In genomic region chr11:63764201-63764711, GRCh38 we compare ENCODE assay signal across 15 cellular contexts. TPM values are rescaled to one million over a fixed set of nuclear protein-coding genes. Genes with fewer than 3 reads are reported as not detected.
DNase-seq lines count a peak whose midpoint lies in the region; ATAC-seq, FAIRE-seq and TF ChIP-seq lines count a peak whose summit lies in the region.
"Had no signal": no experiment of that assay in that cellular context is flagged by ENCODE, and none has a peak within 500 bp of the region (broad histone marks: within the 10 kb centered on the region; RNA-seq: fewer than 3 reads in every experiment).

No MANE protein-coding gene starts in this region.

- TF ChIP-seq POLR2A in sigmoid colon (IDR thresholded peaks at IDR 0.05) (no peak), GM12891 (IDR thresholded peaks at IDR 0.05; ENCODE audit: low read depth, low read length) (no peak)

- no peak for ATAC-seq in left colon
- ATAC-seq in GM19397 (IDR thresholded peaks at IDR 0.05; ENCODE audit: unreplicated experiment) = no peak
- no peak for ATAC-seq in GM19452 (IDR thresholded peaks at IDR 0.05; ENCODE audit: unreplicated experiment)
- ATAC-seq: activated T-cell treated with anti-CD3 and anti-CD28 coated beads, Interleukin-2, amount 50 U/mL, for 72 hours had no signal

- DNase-seq in GM13977 (ENCODE audit: low spot score) (peak; percentile 45), dorsolateral prefrontal cortex (peak in 2 of 10 donors; percentile 25 to 57), left colon (peak; percentile 23 to 27), sigmoid colon (peak; percentile 73), GM12891 (ENCODE audit: insufficient read length, low spot score) (no peak)
- DNase-seq in activated CD4-positive, alpha-beta memory T cell treated with anti-CD3 and anti-CD28 coated beads for 36 hours = no peak
- DNase-seq: activated T-cell treated with anti-CD3 and anti-CD28 coated beads, Interleukin-2, amount 50 U/mL, for 72 hours; NCI-H1694 treated with DMSO at 0.1 percent for 48 hours; NCI-H524 treated with DMSO at 0.1 percent for 48 hours; T1000 had no signal

- no peak overlapping the region for H3K27ac Mint-ChIP-seq in activated CD4-positive, alpha-beta memory T cell treated with anti-CD3 and anti-CD28 coated beads for 36 hours
- H3K27ac Mint-ChIP-seq: activated T-cell treated with anti-CD3 and anti-CD28 coated beads, Interleukin-2, amount 50 U/mL, for 72 hours; B cell had no signal

- H3K4me1 Mint-ChIP-seq in activated CD4-positive, alpha-beta memory T cell treated with anti-CD3 and anti-CD28 coated beads for 36 hours (ENCODE audit: low read depth) = peaks cover 3% of the 10 kb centered on the region

- TF ChIP-seq CTCF in GM13977 (IDR thresholded peaks at IDR 0.05; ENCODE audit: extremely low read depth, insufficient read depth, missing control alignments) = no peak
- no peak for TF ChIP-seq CTCF in dorsolateral prefrontal cortex (IDR thresholded peaks at IDR 0.05 in 54 of 56, conservative IDR thresholded peaks at IDR 0.05 in 2 of 56; ENCODE audit: low read depth in 1 of 56, partially characterized antibody in 56 of 56)
- no peak for TF ChIP-seq CTCF in sigmoid colon (IDR thresholded peaks at IDR 0.05)

- FAIRE-seq in GM12891 (lab: Jason Lieb, UNC) = no peak

- H3K4me3 ChIP-seq in dorsolateral prefrontal cortex (peak overlapping the region in 44 of 59 donors; percentile 44 to 79 (median 66)), sigmoid colon (peak overlapping the region; percentile 52 to 65 (median 58))
- H3K4me3 ChIP-seq: upper lobe of left lung had no signal

- POLR2A ChIA-PET in activated CD4-positive, alpha-beta memory T cell treated with anti-CD3 and anti-CD28 coated beads for 36 hours (lab: Charles Lee) = no interaction called here

- H3K27me3 ChIP-seq in dorsolateral prefrontal cortex (no peaks in the 10 kb centered on the region), sigmoid colon (no peaks in the 10 kb centered on the region)
- H3K27me3 ChIP-seq: upper lobe of left lung had no signal

- 88 to 89% methylated on average over 43 of the region's 43 CpGs for WGBS in sigmoid colon, 2 donors

- H3K4me1 ChIP-seq in sigmoid colon = peaks cover 0 to 62% (median 56%) of the 10 kb centered on the region in 4 donors

- H3K4me3 Mint-ChIP-seq in activated CD4-positive, alpha-beta memory T cell treated with anti-CD3 and anti-CD28 coated beads for 36 hours = no peak overlapping the region
- H3K4me3 Mint-ChIP-seq: activated T-cell treated with anti-CD3 and anti-CD28 coated beads, Interleukin-2, amount 50 U/mL, for 72 hours; B cell had no signal

- no peaks in the 10 kb centered on the region for H3K36me3 Mint-ChIP-seq in activated CD4-positive, alpha-beta memory T cell treated with anti-CD3 and anti-CD28 coated beads for 36 hours

- peak overlapping the region in 34 of 59 donors; percentile 16 to 86 (median 69) for H3K27ac ChIP-seq in dorsolateral prefrontal cortex
- peak overlapping the region; percentile 86 to 94 (median 91) for H3K27ac ChIP-seq in sigmoid colon
- H3K27ac ChIP-seq: KMS-11, upper lobe of left lung had no signal

- in situ Hi-C loops in GM13977 (cut with MboI; ENCODE audit: low pct_unique_long_range_greater_than_20kb, low sequenced_read_pairs, unreplicated experiment) = no loop called here

- intact Hi-C loops in dorsolateral prefrontal cortex (cut with DNase I) = loop anchor here (5.0 to 10.0 kb wide), 3 partner anchors 82 to 391 kb away; partner anchors contain the start of genes ATL3 (in 1 of the 2) and RTN3 (in 1 of the 2)
- intact Hi-C loops in left colon (cut with DNase I, micrococcal nuclease) = no loop called here
- intact Hi-C loops in sigmoid colon (cut with DNase I) = loop anchor here (5.0 to 10.0 kb wide), 2 partner anchors 92 to 979 kb away; partner anchors contain the start of genes ATL3 and TMEM179B
- intact Hi-C loops in activated CD4-positive, alpha-beta memory T cell treated with anti-CD3 and anti-CD28 coated beads for 36 hours (cut with micrococcal nuclease) = loop anchor here (10.0 kb wide), 1 partner anchor 121 kb away; no protein-coding TSS in a partner anchor

- peaks cover 0 to 5% (median 0%) of the 10 kb centered on the region in 4 donors for H3K36me3 ChIP-seq in sigmoid colon

- TF ChIP-seq EP300 in sigmoid colon (IDR thresholded peaks at IDR 0.05) = no peak

- H3K27me3 Mint-ChIP-seq in activated CD4-positive, alpha-beta memory T cell treated with anti-CD3 and anti-CD28 coated beads for 36 hours = no peaks in the 10 kb centered on the region
- H3K27me3 Mint-ChIP-seq: B cell had no signal

- no peaks in the 10 kb centered on the region for H3K9me3 ChIP-seq in sigmoid colon
- H3K9me3 ChIP-seq: upper lobe of left lung had no signal

- CTCF ChIA-PET in activated CD4-positive, alpha-beta memory T cell treated with anti-CD3 and anti-CD28 coated beads for 36 hours (lab: Charles Lee) = interaction anchor here (1.0 kb wide), 1 partner anchor 26 kb away, joined by 4 read pairs; no protein-coding TSS in a partner anchor

- H3K9me3 Mint-ChIP-seq in activated CD4-positive, alpha-beta memory T cell treated with anti-CD3 and anti-CD28 coated beads for 36 hours = no peaks in the 10 kb centered on the region
- H3K9me3 Mint-ChIP-seq: activated T-cell treated with anti-CD3 and anti-CD28 coated beads, Interleukin-2, amount 50 U/mL, for 72 hours had no signal

TF ChIP-seq in GM12891, 5 proteins besides CTCF, POLR2A, EP300 and RAD21:
- no peak for TF ChIP-seq POU2F2 (IDR thresholded peaks at IDR 0.05; ENCODE audit: low read depth, low read length)
- no peak for TF ChIP-seq POLR2AphosphoS5 (IDR thresholded peaks at IDR 0.05; ENCODE audit: low read depth, low read length)
- TF ChIP-seq SPI1 (IDR thresholded peaks at IDR 0.05; ENCODE audit: low read depth, low read length) = no peak

RNA-seq across cellular contexts. Expression of gene ZFTA, which starts 4.3 kb away (rescaled TPM):
- total RNA-seq in dorsolateral prefrontal cortex (10 to 100 TPM in 119 of 120 experiments, 1 to 10 TPM in 1; 8.7 to 41.2 (median 25.3) TPM), left colon (1 to 10 TPM; 4.5 to 7.5 TPM), sigmoid colon (10 to 100 TPM; 11.1 to 20.4 (median 13.6) TPM)
- 1 to 10 TPM in 2 of 3 donors, under 1 TPM in 1; 0.69 to 4.0 (median 3.6) TPM for polyA plus RNA-seq in sigmoid colon
- polyA plus RNA-seq in GM12891 (2012; ENCODE audit: low read depth, missing spikeins) = 1.5 TPM
- total RNA-seq in activated CD4-positive, alpha-beta memory T cell treated with anti-CD3 and anti-CD28 coated beads for 36 hours = 1 to 10 TPM; 1.3 to 1.5 TPM

RNA-seq across cellular contexts. Expression of gene SPINDOC, which starts 49.0 kb away (rescaled TPM):
- total RNA-seq in dorsolateral prefrontal cortex (10 to 100 TPM; 19.8 to 60.5 (median 27.7) TPM), left colon (1 to 10 TPM; 6.4 to 7.1 TPM), sigmoid colon (10 to 100 TPM; 12.2 to 15.2 (median 14.1) TPM)
- polyA plus RNA-seq in sigmoid colon = 10 to 100 TPM in 1 of 3 donors, 1 to 10 TPM in 2; 4.6 to 11.7 (median 4.8) TPM
- 17.0 TPM for polyA plus RNA-seq in GM12891 (2012; ENCODE audit: low read depth, missing spikeins)
- 10 to 100 TPM; 27.9 to 29.3 TPM for total RNA-seq in activated CD4-positive, alpha-beta memory T cell treated with anti-CD3 and anti-CD28 coated beads for 36 hours

Comparison
In these comparisons a context has a peak if more than half of its experiments do, and no peak if none do; other contexts are left out.
1. DNase-seq: peak in GM13977 (single experiment), left colon (2 of 2) and sigmoid colon (single experiment); none in GM12891 (single experiment) and activated CD4-positive, alpha-beta memory T cell treated with anti-CD3 and anti-CD28 coated beads for 36 hours (single experiment).
2. intact Hi-C loops: an anchor here in dorsolateral prefrontal cortex (5.0 to 10.0 kb wide), sigmoid colon (5.0 to 10.0 kb wide) and activated CD4-positive, alpha-beta memory T cell treated with anti-CD3 and anti-CD28 coated beads for 36 hours (10.0 kb wide); none called in left colon.